Comparison of ENCODE assay signal across 1 cellular context in genomic region chr16:21543151-21543878, GRCh38.
TF ChIP-seq lines count a peak whose summit lies in the region.

No MANE protein-coding gene starts in this region.

TF ChIP-seq in HepG2, 621 proteins besides CTCF, POLR2A, EP300 and RAD21:
- 0 out of 2 replicates have a peak, but pooled peaks have one; percentile 37 for TF ChIP-seq CBX5 (CRISPR knock-in tag; IDR thresholded peaks at IDR 0.05; ENCODE audit: borderline replicate concordance)
- peak; percentile 62 for TF ChIP-seq ZNF629 (CRISPR knock-in tag; conservative IDR thresholded peaks at IDR 0.05)
- 0 out of 2 replicates have a peak, but pooled peaks have one; percentile 22 for TF ChIP-seq RXRA (CRISPR knock-in tag; IDR thresholded peaks at IDR 0.05)
- peak; percentile 37; the same call in 1 of the 2 replicates for TF ChIP-seq ZFP91 (CRISPR knock-in tag; IDR thresholded peaks at IDR 0.05; ENCODE audit: borderline replicate concordance)
